ENCODE assay signal across 28 cellular contexts in the genomic region with DNA sequence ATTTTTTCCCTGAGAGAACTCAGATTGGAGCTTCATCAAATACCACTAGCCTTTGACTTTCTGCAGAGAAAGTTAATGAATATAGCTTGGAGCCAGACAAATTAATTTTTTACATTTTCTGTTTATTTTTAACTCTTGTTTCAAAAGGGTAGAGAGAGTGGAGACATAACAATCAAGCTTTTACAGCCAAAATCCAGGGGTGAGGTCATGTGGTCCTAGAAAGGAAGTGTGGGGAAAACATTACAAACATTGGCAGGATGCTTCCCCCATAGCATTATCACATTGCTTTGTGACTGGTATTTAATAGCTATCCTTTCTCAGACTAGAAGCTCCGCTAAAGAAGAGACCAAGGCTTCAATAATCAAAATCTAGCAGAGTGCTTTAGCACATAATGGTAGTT. TPM values are rescaled to one million over a fixed set of nuclear protein-coding genes. Genes with fewer than 3 reads are reported as not detected.
DNase-seq lines count a peak whose midpoint lies in the region; ATAC-seq, FAIRE-seq and TF ChIP-seq lines count a peak whose summit lies in the region.
"Had no signal": no experiment of that assay in that cellular context is flagged by ENCODE, and none has a peak within 500 bp of the region (broad histone marks: within the 10 kb centered on the region; RNA-seq: fewer than 3 reads in every experiment).

No MANE protein-coding gene starts in this region.

- H3K9me3 ChIP-seq in kidney (ENCODE audit: control insufficient read depth in 1 of 2, low read length in 2 of 2) (peaks cover 0 to 8% of the 10 kb centered on the region in 2 donors), Karpas-422 (ENCODE audit: low read length) (no peaks in the 10 kb centered on the region; the same call in 1 of the 2 replicates)

- H3K4me2 ChIP-seq in Karpas-422 (ENCODE audit: low read depth, low read length, poor library complexity, severe bottlenecking): no peak overlapping the region

- H3K4me3 ChIP-seq in kidney (ENCODE audit: low read length in 2 of 2): no peak overlapping the region
- no peak overlapping the region for H3K4me3 ChIP-seq in Karpas-422 (ENCODE audit: low read length)
- H3K4me3 ChIP-seq: transverse colon had no signal

- H3K4me1 Mint-ChIP-seq in WTC11: peaks cover 3% of the 10 kb centered on the region; the same call in 1 of the 2 replicates
- H3K4me1 Mint-ChIP-seq: activated CD4-positive, alpha-beta T cell treated with anti-CD3 and anti-CD28 coated beads, Interleukin-2, amount 10 ng/mL, durations not matched to agents 24 days and 14 days; B cell had no signal

- in situ Hi-C loops in ACHN (cut with HindIII; ENCODE audit: low pct_ligation_motif_present, low pct_unique_long_range_greater_than_20kb, low sequenced_read_pairs): no loop called here

- no peak overlapping the region for H3K4me3 Mint-ChIP-seq in WTC11
- H3K4me3 Mint-ChIP-seq: activated CD4-positive, alpha-beta T cell treated with anti-CD3 and anti-CD28 coated beads, Interleukin-2, amount 10 ng/mL, durations not matched to agents 24 days and 14 days; B cell; neural crest cell had no signal

- CTCF ChIA-PET in WTC11 (lab: Charles Lee): no interaction called here

- no peak overlapping the region for H3K9ac ChIP-seq in kidney (ENCODE audit: low read length in 2 of 2)
- H3K9ac ChIP-seq in Karpas-422 (ENCODE audit: low read length): no peak overlapping the region
- H3K9ac ChIP-seq: parathyroid adenoma had no signal

- ATAC-seq in GM21423 (IDR thresholded peaks at IDR 0.05; ENCODE audit: unreplicated experiment) (peak; percentile 63), WTC11 (no peak)
- ATAC-seq: right cardiac atrium had no signal

- intact Hi-C loops in kidney (cut with DNase I): no loop called here

- peaks cover 33% of the 10 kb centered on the region for H3K9me3 Mint-ChIP-seq in WTC11

- no peaks in the 10 kb centered on the region; the same call in 1 of the 2 replicates for H3K27me3 Mint-ChIP-seq in WTC11 (ENCODE audit: low read depth)

- peak; percentile 56 for DNase-seq in ACHN
- no peak for DNase-seq in WTC11 (ENCODE audit: low spot score)
- no peak for DNase-seq in kidney
- DNase-seq in C1 segment of cervical spinal cord (lab: John Stamatoyannopoulos, UW): no peak
- DNase-seq in AML-193 (lab: John Stamatoyannopoulos, UW): no peak
- no peak for DNase-seq in Karpas-422
- no peak for DNase-seq in NCI-H1417 (lab: John Stamatoyannopoulos, UW)
- DNase-seq: activated CD4-positive, alpha-beta T cell treated with anti-CD3 and anti-CD28 coated beads, Interleukin-2, amount 10 ng/mL, durations not matched to agents 24 days and 14 days; activated gamma-delta T cell; activated T-cell treated with anti-CD3 and anti-CD28 coated beads, Interleukin-2, amount 50 U/mL, for 1 hour; caudate nucleus; GDM1; GOT3; islet precursor cell; NCI-H146; NCI-H2171; NCI-H526; NK-92 treated with Interleukin-12 subunit alpha and Interleukin-12 subunit beta, amount 100 ng/mL, for 24 hours; right cardiac atrium; SIG-M5; stimulated activated CD4-positive, alpha-beta T cell treated with anti-CD3 and anti-CD28 coated beads, Interleukin-2, amount 100 ng/mL, for 48 hours; T-helper 9 cell; transverse colon; WERI-Rb-1 had no signal

- FAIRE-seq in kidney (lab: Jason Lieb, UNC): peak; percentile 95

- H3K4me1 ChIP-seq in kidney (ENCODE audit: control insufficient read depth in 1 of 2, insufficient read depth in 1 of 2, low read depth in 1 of 2, low read length in 2 of 2) (peaks cover 13 to 39% of the 10 kb centered on the region in 2 donors), Karpas-422 (ENCODE audit: low read length) (peaks cover 2% of the 10 kb centered on the region; the same call in 1 of the 2 replicates)
- H3K4me1 ChIP-seq: parathyroid adenoma had no signal

- no peaks in the 10 kb centered on the region for H3K36me3 ChIP-seq in kidney (ENCODE audit: control insufficient read depth in 1 of 2, insufficient read depth in 2 of 2, low read length in 2 of 2)
- no peaks in the 10 kb centered on the region; the same call in 1 of the 2 replicates for H3K36me3 ChIP-seq in Karpas-422 (ENCODE audit: insufficient read depth, low read length)
- H3K36me3 ChIP-seq: transverse colon, WERI-Rb-1 had no signal

- POLR2A ChIA-PET in WTC11 (lab: Charles Lee): no interaction called here

- H3K27ac Mint-ChIP-seq in WTC11: no peak overlapping the region
- H3K27ac Mint-ChIP-seq: activated CD4-positive, alpha-beta T cell treated with anti-CD3 and anti-CD28 coated beads, Interleukin-2, amount 10 ng/mL, durations not matched to agents 24 days and 14 days; B cell had no signal

- H2AFZ ChIP-seq in Karpas-422 (ENCODE audit: low read length): no peak overlapping the region
- H2AFZ ChIP-seq: parathyroid adenoma had no signal

- no peaks in the 10 kb centered on the region for H3K27me3 ChIP-seq in Karpas-422 (ENCODE audit: low read length)
- H3K27me3 ChIP-seq: transverse colon had no signal

- no peaks in the 10 kb centered on the region for H3K9me2 ChIP-seq in Karpas-422 (replicated peaks; ENCODE audit: insufficient read depth, low read length)

- H3K27ac ChIP-seq in kidney (ENCODE audit: low read depth in 2 of 2, low read length in 2 of 2) (peak overlapping the region in 1 of 2 donors; percentile 5), Karpas-422 (ENCODE audit: low read length) (no peak overlapping the region)
- H3K27ac ChIP-seq: parathyroid adenoma, transverse colon, WERI-Rb-1 had no signal

- H4K20me1 ChIP-seq in Karpas-422 (ENCODE audit: insufficient read depth, low read depth, low read length): no peaks in the 10 kb centered on the region

- H3K36me3 Mint-ChIP-seq in WTC11: peaks cover 24% of the 10 kb centered on the region

- H3K79me2 ChIP-seq in Karpas-422 (ENCODE audit: low read length): no peaks in the 10 kb centered on the region
- H3K79me2 ChIP-seq: parathyroid adenoma had no signal

- TF ChIP-seq CTCF in WTC11 (IDR thresholded peaks at IDR 0.05) (no peak), kidney (IDR thresholded peaks at IDR 0.05; ENCODE audit: borderline replicate concordance, extremely low read depth, insufficient read depth) (no peak)

TF ChIP-seq in WTC11, 78 proteins besides CTCF, POLR2A, EP300 and RAD21:
- no peak for TF ChIP-seq SMAD4 (CRISPR knock-in tag; IDR thresholded peaks at IDR 0.05)
- TF ChIP-seq, protein P1, sequence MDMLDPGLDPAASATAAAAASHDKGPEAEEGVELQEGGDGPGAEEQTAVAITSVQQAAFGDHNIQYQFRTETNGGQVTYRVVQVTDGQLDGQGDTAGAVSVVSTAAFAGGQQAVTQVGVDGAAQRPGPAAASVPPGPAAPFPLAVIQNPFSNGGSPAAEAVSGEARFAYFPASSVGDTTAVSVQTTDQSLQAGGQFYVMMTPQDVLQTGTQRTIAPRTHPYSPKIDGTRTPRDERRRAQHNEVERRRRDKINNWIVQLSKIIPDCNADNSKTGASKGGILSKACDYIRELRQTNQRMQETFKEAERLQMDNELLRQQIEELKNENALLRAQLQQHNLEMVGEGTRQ (CRISPR knock-in tag; IDR thresholded peaks at IDR 0.05): 0 out of 2 replicates have a peak, but pooled peaks have one; percentile 7

RNA-seq across cellular contexts. Expression of gene PHLDB2, which starts 46.4 kb away (rescaled TPM):
- total RNA-seq in WTC11 (2021) (23.5 to 40.3 TPM (median 24.9 TPM) in 3 replicates), kidney (85.6 TPM)
- 28.0 TPM for polyA plus RNA-seq in kidney (ENCODE audit: insufficient read depth, low read depth, low replicate concordance)
- total RNA-seq in Karpas-422 (2014; rRNA removed; shearing (Covaris generic); ENCODE audit: low replicate concordance): 1.7 and 2.1 TPM in 2 replicates
